8 cellular contexts compared by ENCODE assay signal in genomic region chr6:43370003-43370580, GRCh38. TPM values are rescaled to one million over a fixed set of nuclear protein-coding genes. Genes with fewer than 3 reads are reported as not detected.
DNase-seq lines count a peak whose midpoint lies in the region; ATAC-seq and TF ChIP-seq lines count a peak whose summit lies in the region.
"Not testable (repeated sequence)": the region's sequence is repeated elsewhere in the genome, so short reads cannot be mapped to it uniquely, and the experiment has no call there.

No MANE protein-coding gene starts in this region.

- not testable (repeated sequence) for TF ChIP-seq EP300 in suprapubic skin (IDR thresholded peaks at IDR 0.05)

- not testable (repeated sequence) for H3K36me3 ChIP-seq in CD8-positive, alpha-beta T cell (ENCODE audit: insufficient read depth, low read length); brain microvascular endothelial cell (replicated peaks); suprapubic skin
- H3K36me3 ChIP-seq in heart left ventricle: peaks cover 0 to 10% (median 4%) of the 10 kb centered on the region in 9 donors

- intact Hi-C loops in CD8-positive, alpha-beta T cell (cut with DNase I, micrococcal nuclease): loop anchor here in 1 of 2 experiments (1.0 kb wide), 1 partner anchor 8 kb away; no protein-coding TSS in a partner anchor
- intact Hi-C loops in heart left ventricle (cut with DNase I): loop anchor here in 1 of 10 donors (10.0 kb wide), 1 partner anchor 55 kb away; the partner anchor contains the start of gene ABCC10
- intact Hi-C loops in natural killer cell (cut with micrococcal nuclease): not testable (repeated sequence)

- peaks cover 37% of the 10 kb centered on the region for H3K4me1 Mint-ChIP-seq in CD8-positive, alpha-beta T cell (ENCODE audit: low read depth)
- peaks cover 37% of the 10 kb centered on the region for H3K4me1 Mint-ChIP-seq in T-helper 17 cell
- H3K4me1 Mint-ChIP-seq in natural killer cell: peaks cover 46 to 58% of the 10 kb centered on the region in 2 donors

- WGBS in heart left ventricle, 4 donors: 41 to 51% (median 45%) methylated on average over 16 of the region's 16 CpGs
- WGBS in suprapubic skin: 30% methylated on average over 16 of the region's 16 CpGs

- TF ChIP-seq CTCF in CD8-positive, alpha-beta T cell (IDR thresholded peaks at IDR 0.05); brain microvascular endothelial cell (IDR thresholded peaks at IDR 0.05; ENCODE audit: low read depth, low read length, missing control alignments); heart left ventricle (IDR thresholded peaks at IDR 0.05); natural killer cell (IDR thresholded peaks at IDR 0.05); suprapubic skin (IDR thresholded peaks at IDR 0.05): not testable (repeated sequence)

- in situ Hi-C loops in brain microvascular endothelial cell (cut with HindIII; ENCODE audit: low pct_ligation_motif_present, low sequenced_read_pairs): not testable (repeated sequence)

- H3K9me3 Mint-ChIP-seq in CD8-positive, alpha-beta T cell; natural killer cell: not testable (repeated sequence)

- POLR2A ChIA-PET in CD8-positive, alpha-beta T cell (lab: Charles Lee): interaction anchor here (0.9 to 4.4 kb wide), 12 partner anchors 9 to 441 kb away, joined by 3 to 65 read pairs (median 6); partner anchors contain the start of genes ABCC10, CNPY3, POLR1C and YIPF3

- not testable (repeated sequence) for H3K36me3 Mint-ChIP-seq in CD8-positive, alpha-beta T cell; T-helper 17 cell (ENCODE audit: low read depth); natural killer cell

- peak overlapping the region; percentile 89 for H3K4me3 Mint-ChIP-seq in CD8-positive, alpha-beta T cell
- H3K4me3 Mint-ChIP-seq in T-helper 17 cell (peak overlapping the region; percentile 88), natural killer cell (peak overlapping the region; percentile 89)

- H3K4me1 ChIP-seq in CD8-positive, alpha-beta T cell (ENCODE audit: insufficient read depth, low read length): peaks cover 33% of the 10 kb centered on the region
- H3K4me1 ChIP-seq in heart left ventricle: peaks cover 0 to 29% (median 19%) of the 10 kb centered on the region in 12 donors
- H3K4me1 ChIP-seq in suprapubic skin: peaks cover 51% of the 10 kb centered on the region

- not testable (repeated sequence) for H3K27me3 ChIP-seq in CD8-positive, alpha-beta T cell (ENCODE audit: insufficient read depth, low read length); brain microvascular endothelial cell (replicated peaks); heart left ventricle; suprapubic skin

- peak overlapping the region; percentile 76 for H3K27ac ChIP-seq in CD8-positive, alpha-beta T cell (ENCODE audit: low read depth, low read length)
- H3K27ac ChIP-seq in brain microvascular endothelial cell (peak overlapping the region; percentile 33), heart left ventricle (peak overlapping the region in 11 of 12 donors; percentile 76 to 94 (median 89)), suprapubic skin (peak overlapping the region; percentile 72)

- H3K27me3 Mint-ChIP-seq in CD8-positive, alpha-beta T cell (ENCODE audit: low read depth); T-helper 17 cell; natural killer cell (ENCODE audit: low read depth in 2 of 2): not testable (repeated sequence)

- H3K9me3 ChIP-seq in CD8-positive, alpha-beta T cell (ENCODE audit: low read length); T-helper 17 cell (ENCODE audit: control insufficient read depth, low read length, poor library complexity, severe bottlenecking); heart left ventricle; suprapubic skin: not testable (repeated sequence)

- CTCF ChIA-PET in CD8-positive, alpha-beta T cell (lab: Charles Lee): interaction anchor here (0.7 to 2.6 kb wide), 10 partner anchors 8 to 58 kb away, joined by 3 to 17 read pairs (median 4); no protein-coding TSS in a partner anchor

- ATAC-seq in CD8-positive, alpha-beta T cell; T-helper 17 cell; heart left ventricle; natural killer cell: not testable (repeated sequence)
- ATAC-seq in GM21576 (IDR thresholded peaks at IDR 0.05; ENCODE audit: unreplicated experiment) (peak; percentile 14), HG03378 (IDR thresholded peaks at IDR 0.05; ENCODE audit: unreplicated experiment) (peak; percentile 12)

- H3K4me3 ChIP-seq in CD8-positive, alpha-beta T cell (ENCODE audit: low read depth, low read length): peak overlapping the region; percentile 69
- H3K4me3 ChIP-seq in brain microvascular endothelial cell (ENCODE audit: low read depth, low read length) (peak overlapping the region; percentile 43), heart left ventricle (peak overlapping the region; percentile 3 to 99 (median 84)), suprapubic skin (peak overlapping the region; percentile 90)

- H3K27ac Mint-ChIP-seq in CD8-positive, alpha-beta T cell: peak overlapping the region; percentile 96
- peak overlapping the region; percentile 81 for H3K27ac Mint-ChIP-seq in T-helper 17 cell
- peak overlapping the region; percentile 92 to 93 for H3K27ac Mint-ChIP-seq in natural killer cell

- not testable (repeated sequence) for TF ChIP-seq POLR2A in heart left ventricle (IDR thresholded peaks at IDR 0.05); suprapubic skin (IDR thresholded peaks at IDR 0.05)

- not testable (repeated sequence) for DNase-seq in CD8-positive, alpha-beta T cell; T-helper 17 cell; brain microvascular endothelial cell; heart left ventricle; natural killer cell; suprapubic skin (ENCODE audit: low spot score in 2 of 2)

RNA-seq across cellular contexts. Expression of gene ZNF318, which starts 0.6 kb away (rescaled TPM):
- total RNA-seq in CD8-positive, alpha-beta T cell: 10 to 100 TPM; 18.2 TPM
- total RNA-seq in T-helper 17 cell: 10 to 100 TPM; 22.5 to 24.0 TPM
- total RNA-seq in heart left ventricle: 10 to 100 TPM; 10.5 to 15.7 (median 14.3) TPM
- 1 to 10 TPM; 7.3 to 9.2 TPM for polyA plus RNA-seq in heart left ventricle
- 10 to 100 TPM; 34.6 to 45.9 (median 43.0) TPM for total RNA-seq in natural killer cell
- 10 to 100 TPM; 20.9 to 35.5 (median 24.8) TPM for total RNA-seq in suprapubic skin

RNA-seq across cellular contexts. Expression of gene ABCC10, which starts 57.2 kb away (rescaled TPM):
- 10 to 100 TPM; 39.7 to 45.5 TPM for total RNA-seq in CD8-positive, alpha-beta T cell
- total RNA-seq in T-helper 17 cell: 10 to 100 TPM; 51.0 to 70.7 TPM
- 10 to 100 TPM in 5 of 9 donors, 1 to 10 TPM in 4; 6.4 to 18.3 (median 10.3) TPM for total RNA-seq in heart left ventricle
- 10 to 100 TPM in 1 of 2 donors, 1 to 10 TPM in 1; 7.3 to 19.6 TPM for polyA plus RNA-seq in heart left ventricle
- total RNA-seq in natural killer cell: 10 to 100 TPM; 74.6 to 90.5 (median 81.9) TPM
- 10 to 100 TPM; 16.1 to 39.1 (median 27.4) TPM for total RNA-seq in suprapubic skin

Comparison
In these comparisons a context has a peak if more than half of its experiments do, and no peak if none do; other contexts are left out.
1. H3K27ac ChIP-seq: peak in every context shown above with its lines; median percentile 89 in heart left ventricle; 76 in CD8-positive, alpha-beta T cell; 72 in suprapubic skin; 33 in brain microvascular endothelial cell.